23 cellular contexts compared by ENCODE assay signal in genomic region chrX:28582494-28582893, GRCh38. TPM values are rescaled to one million over a fixed set of nuclear protein-coding genes. Genes with fewer than 3 reads are reported as not detected.
DNase-seq lines count a peak whose midpoint lies in the region; ATAC-seq and TF ChIP-seq lines count a peak whose summit lies in the region.
"Had no signal": no experiment of that assay in that cellular context is flagged by ENCODE, and none has a peak within 500 bp of the region (broad histone marks: within the 10 kb centered on the region; RNA-seq: fewer than 3 reads in every experiment).

No MANE protein-coding gene starts in this region.

- no peaks in the 10 kb centered on the region for H3K9me3 ChIP-seq in breast epithelium
- H3K9me3 ChIP-seq: BLaER1 treated with 17β-estradiol and CSF1 and Interleukin-3, amounts not matched to agents 10 nM and 100 nM; Caco-2; SJSA1 had no signal

- H3K36me3 Mint-ChIP-seq in MCF 10A (ENCODE audit: insufficient read depth, unreplicated experiment) = peaks cover 2% of the 10 kb centered on the region
- no peaks in the 10 kb centered on the region for H3K36me3 Mint-ChIP-seq in naive thymus-derived CD8-positive, alpha-beta T cell
- H3K36me3 Mint-ChIP-seq: CD4-positive, alpha-beta memory T cell had no signal

- CTCF ChIA-PET in MCF 10A (lab: Yijun Ruan, JAX) = no interaction called here

- peaks cover 0 to 39% of the 10 kb centered on the region in 2 donors for H3K27me3 ChIP-seq in breast epithelium
- H3K27me3 ChIP-seq: BLaER1 treated with 17β-estradiol and CSF1 and Interleukin-3, amounts not matched to agents 10 nM and 100 nM; SJSA1 had no signal

- H3K4me1 ChIP-seq in breast epithelium = no peaks in the 10 kb centered on the region
- H3K4me1 ChIP-seq: BLaER1 treated with 17β-estradiol and CSF1 and Interleukin-3, amounts not matched to agents 10 nM and 100 nM; Caco-2; SJSA1 had no signal

- H3K9me3 Mint-ChIP-seq in MCF 10A (ENCODE audit: unreplicated experiment) = no peaks in the 10 kb centered on the region
- H3K9me3 Mint-ChIP-seq in naive thymus-derived CD8-positive, alpha-beta T cell = peaks cover 0 to 19% (median 2%) of the 10 kb centered on the region in 9 donors
- H3K9me3 Mint-ChIP-seq: GM23338 had no signal

- TF ChIP-seq POLR2A in breast epithelium (IDR thresholded peaks at IDR 0.05) = no peak

- H3K27ac Mint-ChIP-seq in MCF 10A (ENCODE audit: low read depth, unreplicated experiment) = no peak overlapping the region
- no peak overlapping the region for H3K27ac Mint-ChIP-seq in naive thymus-derived CD8-positive, alpha-beta T cell
- H3K27ac Mint-ChIP-seq: CD4-positive, alpha-beta memory T cell; GM23338 had no signal

- H3K4me1 Mint-ChIP-seq in MCF 10A (ENCODE audit: insufficient read depth, unreplicated experiment) = no peaks in the 10 kb centered on the region
- no peaks in the 10 kb centered on the region for H3K4me1 Mint-ChIP-seq in naive thymus-derived CD8-positive, alpha-beta T cell
- H3K4me1 Mint-ChIP-seq: CD4-positive, alpha-beta memory T cell had no signal

- TF ChIP-seq CTCF in MCF 10A (IDR thresholded peaks at IDR 0.05; ENCODE audit: unreplicated experiment) (no peak), breast epithelium (IDR thresholded peaks at IDR 0.05) (no peak)

- POLR2A ChIA-PET in MCF 10A (lab: Yijun Ruan, JAX) = no interaction called here
- POLR2A ChIA-PET in naive thymus-derived CD8-positive, alpha-beta T cell (lab: Charles Lee) = no interaction called here

- H3K4me3 Mint-ChIP-seq in MCF 10A (ENCODE audit: unreplicated experiment) = no peak overlapping the region
- H3K4me3 Mint-ChIP-seq in naive thymus-derived CD8-positive, alpha-beta T cell = no peak overlapping the region
- H3K4me3 Mint-ChIP-seq: CD4-positive, alpha-beta memory T cell; GM23338 had no signal

- no peaks in the 10 kb centered on the region for H3K27me3 Mint-ChIP-seq in MCF 10A (ENCODE audit: insufficient read depth, unreplicated experiment)
- no peaks in the 10 kb centered on the region for H3K27me3 Mint-ChIP-seq in naive thymus-derived CD8-positive, alpha-beta T cell
- H3K27me3 Mint-ChIP-seq: CD4-positive, alpha-beta memory T cell had no signal

- H3K27ac ChIP-seq in breast epithelium = no peak overlapping the region
- H3K27ac ChIP-seq: BLaER1 treated with 17β-estradiol and CSF1 and Interleukin-3, amounts not matched to agents 10 nM and 100 nM; HL-60; SJSA1 had no signal

- no TSS peak for BruUV-seq in MCF 10A (replicated peaks; lab: Mats Ljungman, UMichigan)

- intact Hi-C loops in MCF 10A (cut with micrococcal nuclease) (no loop called here), breast epithelium (cut with DNase I; ENCODE audit: low total_unique reads) (no loop called here)

- peak; percentile 11 for DNase-seq in MCF 10A (ENCODE audit: unreplicated experiment)
- no peak for DNase-seq in breast epithelium (ENCODE audit: low spot score in 2 of 2)
- DNase-seq in NCI-H2081 treated with DMSO at 0.1 percent for 48 hours (lab: John Stamatoyannopoulos, UW) = peak; percentile 20
- peak; percentile 7 for DNase-seq in amniotic stem cell (lab: John Stamatoyannopoulos, UW)
- DNase-seq in naive thymus-derived CD8-positive, alpha-beta T cell = no peak
- DNase-seq in stimulated activated CD4-positive, alpha-beta T cell treated with anti-CD3 and anti-CD28 coated beads, Interleukin-15, amount 100 ng/mL, for 24 hours = no peak
- no peak for DNase-seq in activated CD4-positive, alpha-beta T cell treated with anti-CD3 and anti-CD28 coated beads, Interleukin-2, amount 50 U/mL, for 48 hours
- DNase-seq: Caco-2; CD4-positive, alpha-beta memory T cell; HCEC 1CT; Karpas-422; MV-4-11; NCI-H1105 treated with DMSO at 0.1 percent for 48 hours; NCI-H146; NCI-H1930; NCI-H510A; Right ventricle myocardium superior; RPMI8226; T-helper 1 cell had no signal

- no peak overlapping the region for H3K4me3 ChIP-seq in breast epithelium
- H3K4me3 ChIP-seq: BLaER1 treated with 17β-estradiol and CSF1 and Interleukin-3, amounts not matched to agents 10 nM and 100 nM; GM23338; SJSA1 had no signal

- no peak for ATAC-seq in naive thymus-derived CD8-positive, alpha-beta T cell
- ATAC-seq: GM23338 had no signal

- no peaks in the 10 kb centered on the region for H3K36me3 ChIP-seq in breast epithelium
- H3K36me3 ChIP-seq: BLaER1 treated with 17β-estradiol and CSF1 and Interleukin-3, amounts not matched to agents 10 nM and 100 nM; SJSA1 had no signal

RNA-seq across cellular contexts. Expression of gene IL1RAPL1, which starts 4.8 kb away (rescaled TPM):
- total RNA-seq in MCF 10A (2022) = not detected in 2 replicates
- under 1 TPM in 2 of 3 donors, not detected in 1; 0.16 to 0.44 TPM for total RNA-seq in breast epithelium
- not detected for total RNA-seq in naive thymus-derived CD8-positive, alpha-beta T cell
- not detected for polyA plus RNA-seq in naive thymus-derived CD8-positive, alpha-beta T cell
- total RNA-seq: Caco-2; CD4-positive, alpha-beta memory T cell; SJSA1 had no signal
- polyA plus RNA-seq: CD4-positive, alpha-beta memory T cell had no signal

Comparison
In these comparisons a context has a peak if more than half of its experiments do, and no peak if none do; other contexts are left out.
1. DNase-seq: peak in MCF 10A (single experiment), NCI-H2081 treated with DMSO at 0.1 percent for 48 hours (single experiment) and amniotic stem cell (single experiment); none in breast epithelium (0 of 2), naive thymus-derived CD8-positive, alpha-beta T cell (0 of 10), stimulated activated CD4-positive, alpha-beta T cell treated with anti-CD3 and anti-CD28 coated beads, Interleukin-15, amount 100 ng/mL, for 24 hours (single experiment) and activated CD4-positive, alpha-beta T cell treated with anti-CD3 and anti-CD28 coated beads, Interleukin-2, amount 50 U/mL, for 48 hours (0 of 2).